ENCODE assay signal across 8 cellular contexts in the genomic region with DNA sequence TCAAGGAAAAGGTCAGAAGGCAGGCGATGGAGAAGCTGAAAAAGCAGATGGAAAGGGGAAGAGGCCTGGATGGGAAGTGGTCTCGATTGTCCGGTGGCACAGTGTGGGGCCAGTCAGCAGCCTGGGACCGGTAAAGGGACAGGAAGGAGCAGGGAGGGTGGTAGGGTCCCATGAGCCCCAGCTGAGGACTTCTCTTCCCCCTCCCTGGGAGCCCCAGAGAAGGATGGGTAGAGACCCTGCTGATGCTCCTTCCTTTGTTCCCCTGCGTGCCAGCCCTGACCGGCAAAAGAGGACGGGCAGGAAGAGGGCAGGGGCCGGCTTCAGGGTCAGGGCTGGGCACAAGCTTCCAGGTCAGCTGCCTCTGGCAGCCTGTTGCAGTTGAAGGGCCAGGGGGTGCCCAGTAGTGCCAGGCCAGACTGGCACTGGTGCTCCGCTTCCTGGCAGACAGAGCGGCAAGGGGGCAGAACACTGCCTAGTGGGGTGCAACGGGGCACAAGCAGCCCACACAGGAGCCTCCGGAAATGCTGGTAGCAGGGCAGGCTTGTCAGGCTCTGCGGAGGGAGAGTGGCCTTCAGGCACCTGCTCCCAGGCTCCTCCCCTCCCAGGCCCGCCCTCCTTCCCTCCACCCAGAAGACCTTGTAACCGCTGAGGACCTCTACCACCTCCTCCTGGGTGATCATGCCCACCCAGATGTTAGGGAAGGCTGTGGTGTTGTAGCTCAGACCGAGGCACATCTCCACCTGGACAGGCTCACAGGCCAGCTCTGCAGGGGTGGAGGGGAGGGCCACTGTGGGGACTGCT. TPM values are rescaled to one million over a fixed set of nuclear protein-coding genes. Genes with fewer than 3 reads are reported as not detected.
DNase-seq lines count a peak whose midpoint lies in the region; ATAC-seq and TF ChIP-seq lines count a peak whose summit lies in the region.
"Had no signal": no experiment of that assay in that cellular context is flagged by ENCODE, and none has a peak within 500 bp of the region (broad histone marks: within the 10 kb centered on the region; RNA-seq: fewer than 3 reads in every experiment).

No MANE protein-coding gene starts in this region.

- peaks cover 2% of the 10 kb centered on the region for H3K36me3 ChIP-seq in iPS-15b (ENCODE audit: control insufficient read depth, insufficient read depth, low read length)
- H3K36me3 ChIP-seq in stomach: peaks cover 6 to 9% (median 7%) of the 10 kb centered on the region in 4 donors

- intact Hi-C loops in stomach (cut with DNase I; ENCODE audit: low total_unique reads): no loop called here

- 30 to 43% (median 36%) methylated on average over 12 to 16 of the region's 16 CpGs for WGBS in stomach, 5 donors

- no peak for TF ChIP-seq CTCF in stomach (IDR thresholded peaks at IDR 0.05)

- H3K4me1 ChIP-seq in iPS-15b (ENCODE audit: control insufficient read depth, insufficient read depth, low read length) (peaks cover 11% of the 10 kb centered on the region), stomach (peaks cover 46 to 56% (median 52%) of the 10 kb centered on the region in 4 donors)

- peaks cover 47% of the 10 kb centered on the region for H3K27me3 ChIP-seq in iPS-15b (ENCODE audit: control insufficient read depth, insufficient read depth, low read length)
- peaks cover 0 to 54% (median 21%) of the 10 kb centered on the region in 3 donors for H3K27me3 ChIP-seq in stomach

- H3K27ac ChIP-seq in stomach: peak overlapping the region; percentile 66 to 96 (median 92)
- H3K27ac ChIP-seq: VCaP had no signal

- peak; percentile 39 for DNase-seq in UCSD-AML1 (lab: John Stamatoyannopoulos, UW; ENCODE audit: unreplicated experiment)
- no peak for DNase-seq in stomach
- no peak for DNase-seq in HK-2 (ENCODE audit: unreplicated experiment)
- DNase-seq in GOT3 (lab: John Stamatoyannopoulos, UW): no peak

- TF ChIP-seq EP300 in stomach (IDR thresholded peaks at IDR 0.05): no peak

- H3K9ac ChIP-seq in iPS-15b (ENCODE audit: low read depth, low read length): no peak overlapping the region

- H3K9me3 ChIP-seq in iPS-15b (ENCODE audit: control insufficient read depth, insufficient read depth, low read length) (no peaks in the 10 kb centered on the region), stomach (no peaks in the 10 kb centered on the region)

- H3K4me3 ChIP-seq in iPS-15b (ENCODE audit: low read depth, low read length) (peak overlapping the region; percentile 54), stomach (peak overlapping the region in 2 of 4 donors; percentile 56 to 65)

- no peak for TF ChIP-seq POLR2A in stomach (IDR thresholded peaks at IDR 0.05)

- ATAC-seq in GM21360 (IDR thresholded peaks at IDR 0.05; ENCODE audit: unreplicated experiment): no peak

RNA-seq across cellular contexts. Expression of gene C1QTNF5, which starts 0.7 kb away (rescaled TPM):
- 100 to 1,000 TPM in 1 of 5 donors, 10 to 100 TPM in 4; 11.4 to 169 (median 17.4) TPM for total RNA-seq in stomach
- 10 to 100 TPM; 12.7 to 30.3 (median 20.6) TPM for polyA plus RNA-seq in stomach
- total RNA-seq: NCI-H460 had no signal

RNA-seq across cellular contexts. Expression of gene MFRP, which starts 5.1 kb away (rescaled TPM):
- total RNA-seq in stomach: not detected
- not detected for polyA plus RNA-seq in stomach
- total RNA-seq: NCI-H460 had no signal

RNA-seq across cellular contexts. Expression of gene RNF26, which starts 7.1 kb away (rescaled TPM):
- 10 to 100 TPM in 2 of 5 donors, 1 to 10 TPM in 2, not detected in 1; 1.3 to 45.8 (median 11.7) TPM for total RNA-seq in stomach
- polyA plus RNA-seq in stomach: 10 to 100 TPM in 2 of 3 donors, 1 to 10 TPM in 1; 7.0 to 14.8 (median 10.3) TPM

RNA-seq across cellular contexts. Expression of gene MCAM, which starts 24.5 kb away (rescaled TPM):
- total RNA-seq in stomach: 100 to 1,000 TPM in 3 of 5 donors, 10 to 100 TPM in 2; 49.6 to 379 (median 111) TPM
- 10 to 100 TPM in 2 of 3 donors, 1 to 10 TPM in 1; 7.3 to 54.8 (median 16.0) TPM for polyA plus RNA-seq in stomach

RNA-seq across cellular contexts. Expression of gene USP2, which starts 40.1 kb away (rescaled TPM):
- total RNA-seq in stomach: 10 to 100 TPM in 1 of 5 donors, 1 to 10 TPM in 4; 1.4 to 17.4 (median 3.1) TPM
- polyA plus RNA-seq in stomach: 1 to 10 TPM; 1.4 to 7.8 (median 2.6) TPM
